Comparison of ENCODE assay signal across 7 cellular contexts in genomic region chr5:149581931-149582768, GRCh38. TPM values are rescaled to one million over a fixed set of nuclear protein-coding genes. Genes with fewer than 3 reads are reported as not detected.
DNase-seq lines count a peak whose midpoint lies in the region; ATAC-seq and TF ChIP-seq lines count a peak whose summit lies in the region.

No MANE protein-coding gene starts in this region.

- H3K4me1 ChIP-seq in HUES48 (ENCODE audit: control insufficient read depth, insufficient read depth, low read length) (peaks cover 12% of the 10 kb centered on the region), heart right ventricle (peaks cover 18 to 60% (median 47%) of the 10 kb centered on the region in 9 donors)

- H3K9me3 ChIP-seq in HUES48 (ENCODE audit: control insufficient read depth, insufficient read depth, low read length) (no peaks in the 10 kb centered on the region), heart right ventricle (no peaks in the 10 kb centered on the region)

- no peak overlapping the region for H3K27ac Mint-ChIP-seq in WTC11
- peak overlapping the region; percentile 59 for H3K27ac Mint-ChIP-seq in progenitor cell of endocrine pancreas

- intact Hi-C loops in heart right ventricle (cut with DNase I) = no loop called here

- H3K36me3 ChIP-seq in HUES48 (ENCODE audit: control insufficient read depth, insufficient read depth, low read length) (no peaks in the 10 kb centered on the region), heart right ventricle (no peaks in the 10 kb centered on the region)

- H3K9ac ChIP-seq in HUES48 (ENCODE audit: low read depth, low read length) = no peak overlapping the region

- in situ Hi-C loops in GM13976 (cut with MboI; ENCODE audit: low sequenced_read_pairs, unreplicated experiment) = no loop called here

- H3K27me3 Mint-ChIP-seq in WTC11 (ENCODE audit: low read depth) (peaks cover 35% of the 10 kb centered on the region), progenitor cell of endocrine pancreas (peaks cover 19% of the 10 kb centered on the region)

- DNase-seq in WTC11 (ENCODE audit: low spot score) = peak; percentile 35
- peak in 1 of 2 donors; percentile 46 for DNase-seq in heart right ventricle
- no peak for DNase-seq in progenitor cell of endocrine pancreas (ENCODE audit: low spot score, unreplicated experiment)
- DNase-seq in glomerular visceral epithelial cell (ENCODE audit: extremely low spot score) = no peak
- DNase-seq in GM13976 (ENCODE audit: low spot score) = no peak

- no peak for TF ChIP-seq CTCF in WTC11 (IDR thresholded peaks at IDR 0.05)
- TF ChIP-seq CTCF in heart right ventricle (IDR thresholded peaks at IDR 0.05) = no peak
- TF ChIP-seq CTCF in progenitor cell of endocrine pancreas (IDR thresholded peaks at IDR 0.05; ENCODE audit: unreplicated experiment) = no peak
- TF ChIP-seq CTCF in GM13976 (IDR thresholded peaks at IDR 0.05; ENCODE audit: borderline replicate concordance, control extremely low read depth, extremely low read depth, insufficient read depth, missing control alignments) = no peak

- POLR2A ChIA-PET in WTC11 (lab: Charles Lee) = interaction anchor here (0.6 kb wide), 1 partner anchor 64 kb away, joined by 6 read pairs; no protein-coding TSS in a partner anchor

- H3K9me3 Mint-ChIP-seq in WTC11 (no peaks in the 10 kb centered on the region), progenitor cell of endocrine pancreas (ENCODE audit: low read depth) (no peaks in the 10 kb centered on the region)

- H3K4me1 Mint-ChIP-seq in WTC11 (peaks cover 18% of the 10 kb centered on the region), progenitor cell of endocrine pancreas (ENCODE audit: low read depth) (peaks cover 8% of the 10 kb centered on the region)

- H3K27ac ChIP-seq in HUES48 (ENCODE audit: low read depth, low read length) (peak overlapping the region; percentile 21), heart right ventricle (peak overlapping the region; percentile 85 to 97 (median 93))

- H3K4me3 ChIP-seq in HUES48 (ENCODE audit: low read depth, low read length) (peak overlapping the region; percentile 66), heart right ventricle (peak overlapping the region; percentile 14 to 83 (median 60))

- CTCF ChIA-PET in WTC11 (lab: Charles Lee) = interaction anchor here (0.9 to 2.4 kb wide), 12 partner anchors 9 to 441 kb away, joined by 3 to 17 read pairs (median 5); partner anchors contain the start of gene ABLIM3

- peak overlapping the region; percentile 70 for H3K4me3 Mint-ChIP-seq in WTC11
- H3K4me3 Mint-ChIP-seq in progenitor cell of endocrine pancreas (ENCODE audit: low read depth) = peak overlapping the region; percentile 66

- peak; percentile 55 for ATAC-seq in WTC11
- ATAC-seq in heart right ventricle = peak; percentile 3 to 35 (median 19)
- no peak for ATAC-seq in HG03108 (IDR thresholded peaks at IDR 0.05; ENCODE audit: unreplicated experiment)

- WGBS in heart right ventricle, 2 donors = 25 to 26% methylated on average over 9 of the region's 9 CpGs

- no peaks in the 10 kb centered on the region for H3K36me3 Mint-ChIP-seq in WTC11
- no peaks in the 10 kb centered on the region for H3K36me3 Mint-ChIP-seq in progenitor cell of endocrine pancreas (ENCODE audit: insufficient read depth)

- peaks cover 24% of the 10 kb centered on the region for H3K27me3 ChIP-seq in HUES48 (ENCODE audit: control insufficient read depth, insufficient read depth, low read length)
- H3K27me3 ChIP-seq in heart right ventricle = peaks cover 0 to 12% (median 0%) of the 10 kb centered on the region in 7 donors

TF ChIP-seq in WTC11, 78 proteins besides CTCF, POLR2A, EP300 and RAD21:
- peak; percentile 57; the same call in 1 of the 2 replicates for TF ChIP-seq ZNF423 (CRISPR knock-in tag; IDR thresholded peaks at IDR 0.05)
- TF ChIP-seq TEAD1 (CRISPR knock-in tag; IDR thresholded peaks at IDR 0.05) = peak; percentile 29; the same call in 1 of the 2 replicates
- TF ChIP-seq FOXK1 (CRISPR knock-in tag; IDR thresholded peaks at IDR 0.05) = peak; percentile 26; the same call in 1 of the 2 replicates
- TF ChIP-seq, protein P1, sequence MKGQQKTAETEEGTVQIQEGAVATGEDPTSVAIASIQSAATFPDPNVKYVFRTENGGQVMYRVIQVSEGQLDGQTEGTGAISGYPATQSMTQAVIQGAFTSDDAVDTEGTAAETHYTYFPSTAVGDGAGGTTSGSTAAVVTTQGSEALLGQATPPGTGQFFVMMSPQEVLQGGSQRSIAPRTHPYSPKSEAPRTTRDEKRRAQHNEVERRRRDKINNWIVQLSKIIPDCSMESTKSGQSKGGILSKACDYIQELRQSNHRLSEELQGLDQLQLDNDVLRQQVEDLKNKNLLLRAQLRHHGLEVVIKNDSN (CRISPR knock-in tag; IDR thresholded peaks at IDR 0.05) = no peak
- TF ChIP-seq MAX (CRISPR knock-in tag; IDR thresholded peaks at IDR 0.05) = no peak
- TF ChIP-seq, protein P2, sequence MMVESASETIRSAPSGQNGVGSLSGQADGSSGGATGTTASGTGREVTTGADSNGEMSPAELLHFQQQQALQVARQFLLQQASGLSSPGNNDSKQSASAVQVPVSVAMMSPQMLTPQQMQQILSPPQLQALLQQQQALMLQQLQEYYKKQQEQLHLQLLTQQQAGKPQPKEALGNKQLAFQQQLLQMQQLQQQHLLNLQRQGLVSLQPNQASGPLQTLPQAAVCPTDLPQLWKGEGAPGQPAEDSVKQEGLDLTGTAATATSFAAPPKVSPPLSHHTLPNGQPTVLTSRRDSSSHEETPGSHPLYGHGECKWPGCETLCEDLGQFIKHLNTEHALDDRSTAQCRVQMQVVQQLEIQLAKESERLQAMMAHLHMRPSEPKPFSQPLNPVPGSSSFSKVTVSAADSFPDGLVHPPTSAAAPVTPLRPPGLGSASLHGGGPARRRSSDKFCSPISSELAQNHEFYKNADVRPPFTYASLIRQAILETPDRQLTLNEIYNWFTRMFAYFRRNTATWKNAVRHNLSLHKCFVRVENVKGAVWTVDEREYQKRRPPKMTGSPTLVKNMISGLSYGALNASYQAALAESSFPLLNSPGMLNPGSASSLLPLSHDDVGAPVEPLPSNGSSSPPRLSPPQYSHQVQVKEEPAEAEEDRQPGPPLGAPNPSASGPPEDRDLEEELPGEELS (CRISPR knock-in tag; IDR thresholded peaks at IDR 0.05) = no peak

RNA-seq across cellular contexts. Expression of gene ARHGEF37, which starts 0.9 kb away (rescaled TPM):
- total RNA-seq in WTC11 (2021) = 0.66 to 1.1 TPM (median 0.71 TPM) in 3 replicates
- total RNA-seq in heart right ventricle = 10 to 100 TPM; 13.1 to 31.8 (median 18.3) TPM
- 10 to 100 TPM in 1 of 2 donors, 1 to 10 TPM in 1; 4.5 to 10.1 TPM for polyA plus RNA-seq in heart right ventricle
- 2.4 and 3.3 TPM in 2 replicates for total RNA-seq in progenitor cell of endocrine pancreas

RNA-seq across cellular contexts. Expression of gene CSNK1A1, which starts 30.9 kb away (rescaled TPM):
- total RNA-seq in WTC11 (2021) (265 to 276 TPM (median 269 TPM) in 3 replicates), heart right ventricle (100 to 1,000 TPM; 174 to 363 (median 224) TPM), progenitor cell of endocrine pancreas (213 and 219 TPM in 2 replicates)
- polyA plus RNA-seq in heart right ventricle = 10 to 100 TPM; 47.9 to 76.0 TPM
